13 cellular contexts compared by ENCODE assay signal in the genomic region with DNA sequence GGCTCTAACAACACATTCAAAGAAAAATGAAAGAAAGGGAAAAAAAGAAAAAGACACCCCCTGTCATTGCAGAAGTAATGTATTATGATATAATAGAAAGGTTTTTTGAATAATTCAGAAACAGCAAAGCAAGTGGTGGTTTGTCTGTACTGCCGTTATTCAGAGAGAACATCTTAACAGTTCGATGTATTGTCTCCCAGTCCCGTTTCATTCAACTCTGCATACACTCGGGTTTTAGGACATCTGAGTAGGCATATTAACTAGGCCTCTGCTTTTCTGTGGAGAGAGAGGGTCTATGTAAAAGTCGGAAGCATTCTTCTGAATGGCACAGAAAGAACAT.
A peak's percentile ranks its signal among the peaks of the same experiment; 100 is the strongest.
DNase-seq lines count a peak whose midpoint lies in the region; ATAC-seq, FAIRE-seq and TF ChIP-seq lines count a peak whose summit lies in the region.
"Had no signal": no experiment of that assay in that cellular context is flagged by ENCODE, and none has a peak within 500 bp of the region (broad histone marks: within the 10 kb centered on the region; RNA-seq: fewer than 3 reads in every experiment).

No MANE protein-coding gene starts in this region.

- in situ Hi-C loops in GM23248 (cut with MboI): no loop called here

- DNase-seq in GM23248 (peak; percentile 24), ascending aorta (ENCODE audit: low spot score in 2 of 2) (no peak), kidney (no peak), smooth muscle cell (lab: John Stamatoyannopoulos, UW; ENCODE audit: unreplicated experiment) (no peak), left colon (no peak), T-helper 1 cell (no peak)
- DNase-seq in stimulated activated CD4-positive, alpha-beta T cell treated with anti-CD3 and anti-CD28 coated beads, Interleukin-12 subunit alpha, Interleukin-12 subunit beta, amount 100 ng/mL, for 4 hours: no peak
- no peak for DNase-seq in stimulated activated CD4-positive, alpha-beta T cell treated with anti-CD3 and anti-CD28 coated beads, Interleukin-4, amount 100 ng/mL, for 24 hours
- DNase-seq: natural killer cell, NCI-H1092, NCI-H2227 treated with DMSO at 0.1 percent for 48 hours had no signal

- intact Hi-C loops in ascending aorta (cut with DNase I): loop anchor here (10.0 kb wide), 1 partner anchor 717 kb away; the partner anchor contains the start of gene NAPG
- intact Hi-C loops in kidney (cut with DNase I): no loop called here
- intact Hi-C loops in left colon (cut with DNase I, micrococcal nuclease): no loop called here

- no peak for ATAC-seq in left colon
- ATAC-seq: activated CD4-positive, CD25-positive, alpha-beta regulatory T cell treated with anti-CD3 and anti-CD28 coated beads, Interleukin-2, amount 50 U/mL, for 24 hours; natural killer cell had no signal

- H3K27ac ChIP-seq in GM23248 (no peak overlapping the region), ascending aorta (peak overlapping the region; percentile 73 to 75), kidney (ENCODE audit: low read depth in 2 of 2, low read length in 2 of 2) (peak overlapping the region; percentile 66 to 81), smooth muscle cell (ENCODE audit: low read depth) (peak overlapping the region; percentile 13)
- H3K27ac ChIP-seq: foreskin keratinocyte had no signal

- H3K36me3 ChIP-seq in GM23248 (ENCODE audit: low read depth) (no peaks in the 10 kb centered on the region), ascending aorta (no peaks in the 10 kb centered on the region), kidney (ENCODE audit: control insufficient read depth in 1 of 2, insufficient read depth in 2 of 2, low read length in 2 of 2) (no peaks in the 10 kb centered on the region), smooth muscle cell (ENCODE audit: low read depth) (no peaks in the 10 kb centered on the region)

- H4K20me1 ChIP-seq in GM23248 (ENCODE audit: insufficient read depth) (no peaks in the 10 kb centered on the region), smooth muscle cell (ENCODE audit: low read depth) (peaks cover 80% of the 10 kb centered on the region)

- H3K4me3 ChIP-seq in GM23248 (0 out of 2 replicates have a peak overlapping the region, but pooled peaks have one; percentile 15), ascending aorta (peak overlapping the region in 1 of 2 donors; percentile 32), kidney (ENCODE audit: low read length in 2 of 2) (no peak overlapping the region), smooth muscle cell (no peak overlapping the region)

- no peaks in the 10 kb centered on the region for H3K9me2 ChIP-seq in GM23248 (ENCODE audit: insufficient read depth)

- H2AFZ ChIP-seq in GM23248: peak overlapping the region; percentile 28; the same call in 1 of the 2 replicates
- no peak overlapping the region for H2AFZ ChIP-seq in smooth muscle cell (ENCODE audit: low read depth)

- H3K9ac ChIP-seq in GM23248: no peak overlapping the region; the same call in 1 of the 2 replicates
- H3K9ac ChIP-seq in kidney (ENCODE audit: low read length in 2 of 2): peak overlapping the region in 1 of 2 donors; percentile 66
- H3K9ac ChIP-seq in smooth muscle cell (ENCODE audit: low read depth): no peak overlapping the region

- WGBS in GM23248 (ENCODE audit: low coverage in 1 of 2, low lambda C conversion rate in 2 of 2, missing lambda C conversion rate in 2 of 2), 2 experiments: 8 to 13% methylated on average over 5 of the region's 5 CpGs
- 70% methylated on average over 5 of the region's 5 CpGs for whole genome bisulfite sequencing in smooth muscle cell (ENCODE audit: low lambda C conversion rate)

- peak overlapping the region; percentile 33 for H3K4me2 ChIP-seq in GM23248 (ENCODE audit: unreplicated experiment)
- H3K4me2 ChIP-seq in smooth muscle cell: no peak overlapping the region

- peaks cover 12% of the 10 kb centered on the region; the same call in 1 of the 2 replicates for H3F3A ChIP-seq in GM23248 (ENCODE audit: insufficient read depth)
- peaks cover 16% of the 10 kb centered on the region for H3F3A ChIP-seq in smooth muscle cell (ENCODE audit: low read depth)

- no peak for FAIRE-seq in kidney (lab: Jason Lieb, UNC)

- TF ChIP-seq CTCF in ascending aorta (IDR thresholded peaks at IDR 0.05): no peak
- TF ChIP-seq CTCF in kidney (IDR thresholded peaks at IDR 0.05; ENCODE audit: borderline replicate concordance, extremely low read depth, insufficient read depth): no peak
- TF ChIP-seq CTCF in smooth muscle cell (IDR thresholded peaks at IDR 0.05; ENCODE audit: borderline replicate concordance, insufficient read depth, poor library complexity, severe bottlenecking): no peak

- H3K79me2 ChIP-seq in GM23248 (ENCODE audit: insufficient read depth): peaks cover 4% of the 10 kb centered on the region; the same call in 1 of the 2 replicates
- H3K79me2 ChIP-seq in smooth muscle cell (ENCODE audit: low read depth): peaks cover 45% of the 10 kb centered on the region

- H3K9me3 ChIP-seq in GM23248 (ENCODE audit: low read depth): no peaks in the 10 kb centered on the region
- no peaks in the 10 kb centered on the region for H3K9me3 ChIP-seq in ascending aorta
- no peaks in the 10 kb centered on the region for H3K9me3 ChIP-seq in kidney (ENCODE audit: control insufficient read depth in 1 of 2, low read length in 2 of 2)
- no peaks in the 10 kb centered on the region for H3K9me3 ChIP-seq in smooth muscle cell (replicated peaks; ENCODE audit: low read depth)

- H3K4me1 ChIP-seq in GM23248 (ENCODE audit: insufficient read depth) (peaks cover 15% of the 10 kb centered on the region), ascending aorta (peaks cover 13 to 49% of the 10 kb centered on the region in 2 donors), kidney (ENCODE audit: control insufficient read depth in 1 of 2, insufficient read depth in 1 of 2, low read depth in 1 of 2, low read length in 2 of 2) (peaks cover 24 to 35% of the 10 kb centered on the region in 2 donors), smooth muscle cell (ENCODE audit: low read depth) (peaks cover 24% of the 10 kb centered on the region)

- no peaks in the 10 kb centered on the region for H3K27me3 ChIP-seq in GM23248 (replicated peaks; ENCODE audit: insufficient read depth)
- no peaks in the 10 kb centered on the region for H3K27me3 ChIP-seq in ascending aorta
- H3K27me3 ChIP-seq in smooth muscle cell (ENCODE audit: low read depth): no peaks in the 10 kb centered on the region
- H3K27me3 ChIP-seq: foreskin keratinocyte had no signal
